17 cellular contexts compared by ENCODE assay signal in the genomic region with DNA sequence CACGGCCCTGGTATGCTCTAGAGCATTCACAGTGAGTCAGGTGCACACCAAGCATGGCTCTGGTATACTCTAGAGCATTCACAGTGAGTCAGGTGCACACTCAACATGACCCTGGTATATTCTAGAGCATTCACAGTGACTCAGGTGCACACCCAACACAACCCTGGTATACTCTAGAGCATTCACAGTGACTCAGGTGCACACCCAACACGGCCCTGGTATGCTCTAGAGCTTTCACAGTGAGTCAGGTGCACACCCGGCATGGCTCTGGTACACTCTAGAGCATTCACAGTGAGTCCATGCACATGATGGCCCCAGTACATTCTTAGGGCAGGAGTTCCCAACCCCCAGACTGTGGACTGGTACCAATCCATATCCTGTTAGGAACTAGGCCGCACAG.
A peak's percentile ranks its signal among the peaks of the same experiment; 100 is the strongest.
DNase-seq lines count a peak whose midpoint lies in the region; ATAC-seq and TF ChIP-seq lines count a peak whose summit lies in the region.
"Had no signal": no experiment of that assay in that cellular context is flagged by ENCODE, and none has a peak within 500 bp of the region (broad histone marks: within the 10 kb centered on the region; RNA-seq: fewer than 3 reads in every experiment).

No MANE protein-coding gene starts in this region.

- H3K9ac ChIP-seq in endodermal cell (ENCODE audit: extremely low read depth, low read length, poor library complexity, severe bottlenecking), result no peak overlapping the region
- no peak overlapping the region for H3K9ac ChIP-seq in mesenchymal stem cell (ENCODE audit: low read length)
- H3K9ac ChIP-seq: BLaER1, GM23248 had no signal

- no peak overlapping the region for H2BK5ac ChIP-seq in mesenchymal stem cell (ENCODE audit: low read depth, low read length, poor library complexity, severe bottlenecking)

- intact Hi-C loops in CD4-positive, alpha-beta T cell (cut with DNase I, micrococcal nuclease), result no loop called here
- intact Hi-C loops in thyroid gland (cut with DNase I) (no loop called here), dorsolateral prefrontal cortex (cut with DNase I) (no loop called here)

- H3K36me3 Mint-ChIP-seq in CD4-positive, alpha-beta T cell (ENCODE audit: low read depth), result peaks cover under 1% of the 10 kb centered on the region
- peaks cover 17% of the 10 kb centered on the region for H3K36me3 Mint-ChIP-seq in endodermal cell (ENCODE audit: low read depth)
- H3K36me3 Mint-ChIP-seq: CD8-positive, alpha-beta memory T cell had no signal

- H3K4me1 ChIP-seq in endodermal cell (ENCODE audit: control insufficient read depth, insufficient read depth, low read length) (no peaks in the 10 kb centered on the region), mesenchymal stem cell (ENCODE audit: control insufficient read depth, insufficient read depth, low read depth, low read length) (no peaks in the 10 kb centered on the region), thyroid gland (no peaks in the 10 kb centered on the region)
- H3K4me1 ChIP-seq: Caco-2, HAP-1 had no signal

- peaks cover 27% of the 10 kb centered on the region for H3K79me1 ChIP-seq in mesenchymal stem cell (replicated peaks; ENCODE audit: low read length, poor library complexity, severe bottlenecking)

- no peak overlapping the region for H2BK120ac ChIP-seq in mesenchymal stem cell (ENCODE audit: low read depth, low read length)

- 88 to 92% methylated on average over 2 to 4 of the region's 4 CpGs for WGBS in endodermal cell (ENCODE audit: insufficient coverage in 1 of 2, insufficient read length in 1 of 2), 2 experiments
- 88% methylated on average over 4 of the region's 4 CpGs for WGBS in mesenchymal stem cell
- 93 to 100% methylated on average over 3 to 4 of the region's 4 CpGs for WGBS in thyroid gland, 2 donors

- no peak overlapping the region for H3K4me3 Mint-ChIP-seq in CD4-positive, alpha-beta T cell
- no peak overlapping the region for H3K4me3 Mint-ChIP-seq in endodermal cell
- H3K4me3 Mint-ChIP-seq: CD14-positive monocyte had no signal

- H2AFZ ChIP-seq in mesenchymal stem cell (ENCODE audit: low read depth, low read length), result no peak overlapping the region
- H2AFZ ChIP-seq: GM23248 had no signal

- H3K9me3 Mint-ChIP-seq in CD4-positive, alpha-beta T cell, result peaks cover 7% of the 10 kb centered on the region
- H3K9me3 Mint-ChIP-seq in endodermal cell, result peaks cover 21% of the 10 kb centered on the region
- H3K9me3 Mint-ChIP-seq: CD8-positive, alpha-beta memory T cell had no signal

- no peak overlapping the region for H3K18ac ChIP-seq in mesenchymal stem cell (ENCODE audit: low read depth in 1 of 2, low read length in 2 of 2)

- no peak overlapping the region for H2BK12ac ChIP-seq in mesenchymal stem cell (ENCODE audit: low read length in 2 of 2)

- H3K14ac ChIP-seq in mesenchymal stem cell (ENCODE audit: low read length in 2 of 2), result no peak overlapping the region

- no peak for TF ChIP-seq CTCF in CD4-positive, alpha-beta T cell (IDR thresholded peaks at IDR 0.05)
- TF ChIP-seq CTCF in endodermal cell (conservative IDR thresholded peaks at IDR 0.05), result no peak
- TF ChIP-seq CTCF in foreskin fibroblast (IDR thresholded peaks at IDR 0.05; ENCODE audit: low read depth, low read length), result no peak
- no peak for TF ChIP-seq CTCF in thyroid gland (IDR thresholded peaks at IDR 0.05)
- no peak for TF ChIP-seq CTCF in dorsolateral prefrontal cortex (IDR thresholded peaks at IDR 0.05 in 54 of 56, conservative IDR thresholded peaks at IDR 0.05 in 2 of 56; ENCODE audit: low read depth in 1 of 56, partially characterized antibody in 56 of 56)

- no peak overlapping the region for H4K91ac ChIP-seq in mesenchymal stem cell (ENCODE audit: low read length)

- H3K27ac Mint-ChIP-seq in CD4-positive, alpha-beta T cell, result peak overlapping the region; percentile 68
- no peak overlapping the region for H3K27ac Mint-ChIP-seq in endodermal cell
- H3K27ac Mint-ChIP-seq: CD14-positive monocyte had no signal

- peak overlapping the region; percentile 45 for H3K4me3 ChIP-seq in endodermal cell (ENCODE audit: low read length)
- H3K4me3 ChIP-seq in mesenchymal stem cell (ENCODE audit: insufficient read depth in 1 of 2, low read depth in 1 of 2, low read length in 2 of 2), result no peak overlapping the region
- H3K4me3 ChIP-seq in foreskin fibroblast (ENCODE audit: low read depth in 1 of 2, low read length in 2 of 2), result no peak overlapping the region
- H3K4me3 ChIP-seq in thyroid gland (replicated peaks in 1 of 3), result no peak overlapping the region
- no peak overlapping the region for H3K4me3 ChIP-seq in dorsolateral prefrontal cortex
- H3K4me3 ChIP-seq: BLaER1, GM23248, HAP-1 had no signal

- POLR2A ChIA-PET in CD4-positive, alpha-beta T cell (lab: Charles Lee), result no interaction called here

- no peak overlapping the region for H3K4me2 ChIP-seq in mesenchymal stem cell (ENCODE audit: low read length, poor library complexity, severe bottlenecking)
- H3K4me2 ChIP-seq: BLaER1 had no signal

- no peak overlapping the region for H2BK15ac ChIP-seq in mesenchymal stem cell (ENCODE audit: low read depth, poor library complexity, severe bottlenecking)

- CTCF ChIA-PET in CD4-positive, alpha-beta T cell (lab: Charles Lee), result no interaction called here

- H3K27ac ChIP-seq in CD4-positive, alpha-beta T cell (ENCODE audit: low read depth, low read length), result no peak overlapping the region
- no peak overlapping the region for H3K27ac ChIP-seq in endodermal cell (ENCODE audit: low read depth, low read length)
- no peak overlapping the region for H3K27ac ChIP-seq in mesenchymal stem cell (ENCODE audit: low read length, poor library complexity, severe bottlenecking)
- no peak overlapping the region for H3K27ac ChIP-seq in thyroid gland
- H3K27ac ChIP-seq in dorsolateral prefrontal cortex, result peak overlapping the region in 2 of 59 donors; percentile 26 to 29
- H3K27ac ChIP-seq: BLaER1, GM23248, HL-60 had no signal

- H3K23ac ChIP-seq in mesenchymal stem cell (ENCODE audit: low read length in 2 of 2), result no peak overlapping the region

- no peak for TF ChIP-seq POLR2A in thyroid gland (IDR thresholded peaks at IDR 0.05)

- H3K4me1 Mint-ChIP-seq in CD4-positive, alpha-beta T cell (ENCODE audit: low read depth), result peaks cover 50% of the 10 kb centered on the region
- peaks cover 3% of the 10 kb centered on the region for H3K4me1 Mint-ChIP-seq in endodermal cell
- H3K4me1 Mint-ChIP-seq: CD14-positive monocyte had no signal

- no peak for ATAC-seq in CD4-positive, alpha-beta T cell (ENCODE audit: poor library complexity)

- H3K4ac ChIP-seq in mesenchymal stem cell (ENCODE audit: low read depth in 1 of 2, low read length in 2 of 2), result no peak overlapping the region

- H2AK5ac ChIP-seq in mesenchymal stem cell (ENCODE audit: low read length, severe bottlenecking), result no peak overlapping the region

- peak overlapping the region; percentile 17 for H4K8ac ChIP-seq in mesenchymal stem cell (ENCODE audit: low read length)

- H3K27me3 Mint-ChIP-seq in CD4-positive, alpha-beta T cell, result no peaks in the 10 kb centered on the region
- H3K27me3 Mint-ChIP-seq in endodermal cell (ENCODE audit: insufficient read depth), result no peaks in the 10 kb centered on the region
- H3K27me3 Mint-ChIP-seq: CD8-positive, alpha-beta memory T cell had no signal

- peak; percentile 52 for DNase-seq in activated CD8-positive, alpha-beta memory T cell treated with anti-CD3 and anti-CD28 coated beads for 24 hours
- no peak for DNase-seq in activated CD8-positive, alpha-beta memory T cell treated with anti-CD3 and anti-CD28 coated beads, Interleukin-2, amount 50 U/mL, for 4 hours
- no peak for DNase-seq in CD4-positive, alpha-beta T cell
- DNase-seq in endodermal cell (peak; percentile 7), mesenchymal stem cell (no peak), foreskin fibroblast (no peak), thyroid gland (no peak), dorsolateral prefrontal cortex (no peak)
- DNase-seq: 8988T; Caco-2; CD8-positive, alpha-beta memory T cell; GM23248; IMR-90 had no signal

- H3K27me3 ChIP-seq in CD4-positive, alpha-beta T cell (ENCODE audit: control insufficient read depth, insufficient read depth, low read length), result no peaks in the 10 kb centered on the region
- no peaks in the 10 kb centered on the region for H3K27me3 ChIP-seq in endodermal cell (ENCODE audit: control insufficient read depth, insufficient read depth, low read length, poor library complexity, severe bottlenecking)
- no peaks in the 10 kb centered on the region for H3K27me3 ChIP-seq in mesenchymal stem cell (ENCODE audit: control insufficient read depth in 1 of 2, insufficient read depth in 1 of 2, low read length in 2 of 2)
- H3K27me3 ChIP-seq in thyroid gland, result no peaks in the 10 kb centered on the region
- no peaks in the 10 kb centered on the region for H3K27me3 ChIP-seq in dorsolateral prefrontal cortex
- H3K27me3 ChIP-seq: BLaER1 had no signal

- H3K36me3 ChIP-seq in endodermal cell (ENCODE audit: control insufficient read depth, insufficient read depth, low read length), result no peaks in the 10 kb centered on the region
- H3K36me3 ChIP-seq in mesenchymal stem cell (ENCODE audit: control insufficient read depth in 1 of 2, insufficient read depth in 2 of 2, low read depth in 1 of 2, low read length in 2 of 2), result no peaks in the 10 kb centered on the region
- no peaks in the 10 kb centered on the region for H3K36me3 ChIP-seq in thyroid gland
- H3K36me3 ChIP-seq: HAP-1 had no signal

- H3K9me3 ChIP-seq in CD4-positive, alpha-beta T cell (ENCODE audit: control insufficient read depth, low read length), result no peaks in the 10 kb centered on the region
- H3K9me3 ChIP-seq in endodermal cell (ENCODE audit: control insufficient read depth, low read length), result peaks cover 15% of the 10 kb centered on the region
- H3K9me3 ChIP-seq in mesenchymal stem cell (ENCODE audit: control insufficient read depth, low read length), result no peaks in the 10 kb centered on the region
- no peaks in the 10 kb centered on the region for H3K9me3 ChIP-seq in thyroid gland
- H3K9me3 ChIP-seq: Caco-2 had no signal

Comparison
In these comparisons a context has a peak if more than half of its experiments do, and no peak if none do; other contexts are left out.
1. DNase-seq: peak in activated CD8-positive, alpha-beta memory T cell treated with anti-CD3 and anti-CD28 coated beads for 24 hours (single experiment) and endodermal cell (single experiment); none in activated CD8-positive, alpha-beta memory T cell treated with anti-CD3 and anti-CD28 coated beads, Interleukin-2, amount 50 U/mL, for 4 hours (single experiment), CD4-positive, alpha-beta T cell (0 of 10), mesenchymal stem cell (single experiment), foreskin fibroblast (0 of 2), thyroid gland (0 of 2) and dorsolateral prefrontal cortex (0 of 10).